In genomic region chr11:70798296-70798695, GRCh38 we compare ENCODE assay signal across 9 cellular contexts.
"Had no signal": no experiment of that assay in that cellular context is flagged by ENCODE, and none has a peak within 500 bp of the region (broad histone marks: within the 10 kb centered on the region; RNA-seq: fewer than 3 reads in every experiment).

No MANE protein-coding gene starts in this region.

- H3K4me3 ChIP-seq: GM23248, HAP-1, K562 had no signal

- H3K4me1 ChIP-seq: HAP-1 had no signal

- ATAC-seq: HCT116, K562 had no signal

- H3K9me3 ChIP-seq: HAP-1 had no signal

- H3K4me3 Mint-ChIP-seq: HFFc6 had no signal

- H3K27ac ChIP-seq: GM23248, HL-60 had no signal

- H3K27ac Mint-ChIP-seq: HFFc6 had no signal

- DNase-seq: GM23248, GOT3, H7, HFFc6, IMR-90 had no signal

- H3K36me3 ChIP-seq: HAP-1 had no signal
